Comparison of ENCODE assay signal across 20 cellular contexts in the genomic region with DNA sequence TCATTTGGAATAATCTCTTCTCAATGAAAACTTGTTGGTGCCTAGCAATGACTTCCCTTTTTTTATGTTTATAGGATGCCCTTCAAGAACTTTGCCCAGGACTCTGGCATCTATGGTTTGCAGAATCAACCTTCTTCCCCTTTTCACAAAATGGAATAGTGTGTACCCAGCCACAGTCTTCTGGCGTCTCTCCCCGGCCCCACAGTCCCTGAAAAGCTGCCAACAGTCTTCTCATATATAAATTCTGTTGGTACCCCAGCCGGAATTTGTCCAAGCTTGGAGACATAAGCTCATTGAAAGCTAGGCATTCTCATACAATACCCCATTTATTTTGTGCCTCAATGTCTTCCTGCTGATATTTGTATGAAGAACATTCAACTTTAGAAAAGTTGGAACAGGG. TPM values are rescaled to one million over a fixed set of nuclear protein-coding genes. Genes with fewer than 3 reads are reported as not detected.
DNase-seq lines count a peak whose midpoint lies in the region; ATAC-seq and TF ChIP-seq lines count a peak whose summit lies in the region.
"Had no signal": no experiment of that assay in that cellular context is flagged by ENCODE, and none has a peak within 500 bp of the region (broad histone marks: within the 10 kb centered on the region; RNA-seq: fewer than 3 reads in every experiment).

No MANE protein-coding gene starts in this region.

- H3K4me1 ChIP-seq in OCI-LY7 (ENCODE audit: insufficient read depth, low read length, poor library complexity, severe bottlenecking) = peaks cover 37% of the 10 kb centered on the region
- H3K4me1 ChIP-seq in CD4-positive, alpha-beta memory T cell (ENCODE audit: insufficient read depth, low read length) = peaks cover 46% of the 10 kb centered on the region

- POLR2A ChIA-PET in naive thymus-derived CD8-positive, alpha-beta T cell (lab: Charles Lee) = interaction anchor here (0.9 to 5.0 kb wide), 5 partner anchors 11 to 52 kb away, joined by 3 to 36 read pairs (median 4); a partner anchor contains a TSS
- POLR2A ChIA-PET in OCI-LY7 (lab: Charles Lee) = interaction anchor here (0.7 to 10.3 kb wide), 3 partner anchors 25 to 179 kb away, joined by 3 to 122 read pairs (median 5); a partner anchor contains a TSS
- POLR2A ChIA-PET in CD4-positive, alpha-beta memory T cell (lab: Charles Lee; ENCODE audit: partially characterized antibody) = interaction anchor here (1.0 to 5.4 kb wide), 5 partner anchors 15 to 79 kb away, joined by 3 to 48 read pairs (median 6); a partner anchor contains a TSS

- H3K27ac Mint-ChIP-seq in naive thymus-derived CD8-positive, alpha-beta T cell = peak overlapping the region in 8 of 10 donors; percentile 16 to 82 (median 55)
- H3K27ac Mint-ChIP-seq in CD4-positive, alpha-beta memory T cell = peak overlapping the region in 3 of 7 donors; percentile 32 to 74 (median 50)
- H3K27ac Mint-ChIP-seq: activated naive CD8-positive, alpha-beta T cell treated with anti-CD3 and anti-CD28 coated beads, Interleukin-2, amount 10 ng/mL, durations not matched to agents 7 days and 5 days; nephron progenitor cell; T-helper 1 cell treated with Interleukin-12 subunit alpha and Interleukin-12 subunit beta and Interleukin-4 antibody, amounts not matched to agents 30 μg/mL and 1 μg/mL, for 36 hours had no signal

- H3K27ac ChIP-seq in caudate nucleus (ENCODE audit: low read depth, low read length) = peak overlapping the region; percentile 18
- no peak overlapping the region for H3K27ac ChIP-seq in OCI-LY7 (ENCODE audit: low read depth, low read length, poor library complexity, severe bottlenecking)
- no peak overlapping the region for H3K27ac ChIP-seq in CD4-positive, alpha-beta memory T cell (ENCODE audit: low read depth, low read length)
- H3K27ac ChIP-seq: suprapubic skin had no signal

- H3K4me3 ChIP-seq in MG63 (no peak overlapping the region), OCI-LY7 (ENCODE audit: low read depth, low read length, poor library complexity, severe bottlenecking) (no peak overlapping the region)
- H3K4me3 ChIP-seq in CD4-positive, alpha-beta memory T cell (ENCODE audit: low read length in 2 of 2) = no peak overlapping the region
- H3K4me3 ChIP-seq: lung, suprapubic skin had no signal

- CTCF ChIA-PET in OCI-LY7 (lab: Charles Lee; ENCODE audit: unreplicated experiment) = interaction anchor here (0.8 kb wide), 1 partner anchor 23 kb away, joined by 3 read pairs; no protein-coding TSS in a partner anchor
- CTCF ChIA-PET in CD4-positive, alpha-beta memory T cell (lab: Charles Lee; ENCODE audit: partially characterized antibody) = interaction anchor here (0.6 to 6.8 kb wide), 8 partner anchors 17 to 350 kb away, joined by 3 to 62 read pairs (median 6); a partner anchor contains a TSS

- no peak for ATAC-seq in naive thymus-derived CD8-positive, alpha-beta T cell
- ATAC-seq: Panc1 had no signal

- H3K9me3 Mint-ChIP-seq in naive thymus-derived CD8-positive, alpha-beta T cell = no peaks in the 10 kb centered on the region
- H3K9me3 Mint-ChIP-seq in CD4-positive, alpha-beta memory T cell = no peaks in the 10 kb centered on the region
- H3K9me3 Mint-ChIP-seq: activated naive CD8-positive, alpha-beta T cell treated with anti-CD3 and anti-CD28 coated beads, Interleukin-2, amount 10 ng/mL, durations not matched to agents 7 days and 5 days; nephron progenitor cell; T-helper 1 cell treated with Interleukin-12 subunit alpha and Interleukin-12 subunit beta and Interleukin-4 antibody, amounts not matched to agents 30 μg/mL and 1 μg/mL, for 36 hours had no signal

- no peak overlapping the region for H2AFZ ChIP-seq in OCI-LY7 (ENCODE audit: low read length)

- peak; percentile 76 for DNase-seq in GDM1 (lab: John Stamatoyannopoulos, UW)
- DNase-seq in NOMO-1 treated with dmso at 0.1 percent for 144 hours (lab: John Stamatoyannopoulos, UW; ENCODE audit: unreplicated experiment) = peak; percentile 65
- DNase-seq in caudate nucleus (lab: John Stamatoyannopoulos, UW) = peak in 25 of 61 donors; percentile 3 to 65 (median 20)
- no peak for DNase-seq in naive thymus-derived CD8-positive, alpha-beta T cell
- no peak for DNase-seq in kidney glomerular epithelial cell (lab: John Stamatoyannopoulos, UW)
- no peak for DNase-seq in MG63
- no peak for DNase-seq in OCI-LY7 (ENCODE audit: low spot score)
- no peak for DNase-seq in CD4-positive, alpha-beta memory T cell
- DNase-seq: activated CD4-positive, alpha-beta T cell treated with anti-CD3 and anti-CD28 coated beads for 48 hours; activated naive CD8-positive, alpha-beta T cell treated with anti-CD3 and anti-CD28 coated beads, Interleukin-2, amount 10 ng/mL, durations not matched to agents 7 days and 5 days; DMS 273 treated with DMSO at 0.1 percent for 48 hours; effector memory CD4-positive, alpha-beta T cell; NCI-H2029; NCI-H524; nephron progenitor cell; retina had no signal

- BruUV-seq in OCI-LY7 (replicated peaks; lab: Mats Ljungman, UMichigan) = no TSS peak

- H3K4me2 ChIP-seq in OCI-LY7 (ENCODE audit: low read length) = no peak overlapping the region

- H3K9me2 ChIP-seq in OCI-LY7 (ENCODE audit: insufficient read depth, low read length) = no peaks in the 10 kb centered on the region; the same call in 1 of the 2 replicates

- H4K20me1 ChIP-seq in OCI-LY7 (ENCODE audit: insufficient read depth, low read length) = no peaks in the 10 kb centered on the region

- no peaks in the 10 kb centered on the region for H3K27me3 Mint-ChIP-seq in naive thymus-derived CD8-positive, alpha-beta T cell
- no peaks in the 10 kb centered on the region for H3K27me3 Mint-ChIP-seq in CD4-positive, alpha-beta memory T cell
- H3K27me3 Mint-ChIP-seq: activated naive CD8-positive, alpha-beta T cell treated with anti-CD3 and anti-CD28 coated beads, Interleukin-2, amount 10 ng/mL, durations not matched to agents 7 days and 5 days had no signal

- peak overlapping the region in 2 of 10 donors; percentile 30 to 40 for H3K4me3 Mint-ChIP-seq in naive thymus-derived CD8-positive, alpha-beta T cell
- peak overlapping the region in 3 of 8 donors; percentile 9 to 36 (median 23) for H3K4me3 Mint-ChIP-seq in CD4-positive, alpha-beta memory T cell
- H3K4me3 Mint-ChIP-seq: activated naive CD8-positive, alpha-beta T cell treated with anti-CD3 and anti-CD28 coated beads, Interleukin-2, amount 10 ng/mL, durations not matched to agents 7 days and 5 days; nephron progenitor cell; T-helper 1 cell treated with Interleukin-12 subunit alpha and Interleukin-12 subunit beta and Interleukin-4 antibody, amounts not matched to agents 30 μg/mL and 1 μg/mL, for 36 hours had no signal

- H3K36me3 Mint-ChIP-seq in naive thymus-derived CD8-positive, alpha-beta T cell = no peaks in the 10 kb centered on the region
- no peaks in the 10 kb centered on the region for H3K36me3 Mint-ChIP-seq in CD4-positive, alpha-beta memory T cell
- H3K36me3 Mint-ChIP-seq: activated naive CD8-positive, alpha-beta T cell treated with anti-CD3 and anti-CD28 coated beads, Interleukin-2, amount 10 ng/mL, durations not matched to agents 7 days and 5 days had no signal

- H3K79me2 ChIP-seq in OCI-LY7 (ENCODE audit: insufficient read depth, low read depth, low read length) = peaks cover 11% of the 10 kb centered on the region; the same call in 1 of the 2 replicates

- no peaks in the 10 kb centered on the region for H3K36me3 ChIP-seq in MG63
- no peaks in the 10 kb centered on the region for H3K36me3 ChIP-seq in OCI-LY7 (ENCODE audit: insufficient read depth, low read length)
- no peaks in the 10 kb centered on the region for H3K36me3 ChIP-seq in CD4-positive, alpha-beta memory T cell (ENCODE audit: insufficient read depth, low read length)
- H3K36me3 ChIP-seq: suprapubic skin had no signal

- intact Hi-C loops in OCI-LY7 (cut with micrococcal nuclease; ENCODE audit: unreplicated experiment) = no loop called here
- intact Hi-C loops in CD4-positive, alpha-beta memory T cell (cut with micrococcal nuclease) = no loop called here

- peaks cover 44 to 74% (median 66%) of the 10 kb centered on the region in 4 donors for H3K4me1 Mint-ChIP-seq in naive thymus-derived CD8-positive, alpha-beta T cell
- peaks cover 35 to 73% (median 49%) of the 10 kb centered on the region in 4 donors for H3K4me1 Mint-ChIP-seq in CD4-positive, alpha-beta memory T cell

- H3K9me3 ChIP-seq in MG63 = no peaks in the 10 kb centered on the region
- H3K9me3 ChIP-seq in OCI-LY7 (ENCODE audit: low read length) = no peaks in the 10 kb centered on the region
- H3K9me3 ChIP-seq in CD4-positive, alpha-beta memory T cell (ENCODE audit: control insufficient read depth in 1 of 2, low read length in 2 of 2) = no peaks in the 10 kb centered on the region
- H3K9me3 ChIP-seq: suprapubic skin had no signal

- no peaks in the 10 kb centered on the region for H3K27me3 ChIP-seq in MG63
- H3K27me3 ChIP-seq in CD4-positive, alpha-beta memory T cell (ENCODE audit: insufficient read depth, low read length) = no peaks in the 10 kb centered on the region
- H3K27me3 ChIP-seq: suprapubic skin had no signal

- no peak for TF ChIP-seq CTCF in OCI-LY7 (conservative IDR thresholded peaks at IDR 0.05; ENCODE audit: low read length)

RNA-seq across cellular contexts. Expression of a gene that starts 26.4 kb away (rescaled TPM):
- total RNA-seq in naive thymus-derived CD8-positive, alpha-beta T cell = 10 to 100 TPM; 47.4 to 48.9 TPM
- 10 to 100 TPM; 45.5 to 63.5 (median 57.7) TPM for polyA plus RNA-seq in naive thymus-derived CD8-positive, alpha-beta T cell
- 1,027 and 1,090 TPM in 2 replicates for total RNA-seq in MG63 (2014; rRNA removed; shearing (Covaris generic); ENCODE audit: low replicate concordance)
- 272 and 356 TPM in 2 replicates for total RNA-seq in OCI-LY7 (2014; rRNA removed; shearing (Covaris generic))
- total RNA-seq in OCI-LY7 (2022) = 295 and 304 TPM in 2 replicates
- 10 to 100 TPM; 48.6 to 54.2 TPM for total RNA-seq in CD4-positive, alpha-beta memory T cell
- 10 to 100 TPM; 46.2 to 58.1 TPM for polyA plus RNA-seq in CD4-positive, alpha-beta memory T cell

RNA-seq across cellular contexts. Expression of a gene that starts 51.0 kb away (rescaled TPM):
- 10 to 100 TPM; 28.9 to 31.7 TPM for total RNA-seq in naive thymus-derived CD8-positive, alpha-beta T cell
- polyA plus RNA-seq in naive thymus-derived CD8-positive, alpha-beta T cell = 10 to 100 TPM; 14.3 to 35.0 (median 30.6) TPM
- 2.9 and 3.2 TPM in 2 replicates for total RNA-seq in MG63 (2014; rRNA removed; shearing (Covaris generic); ENCODE audit: low replicate concordance)
- 5.4 and 5.5 TPM in 2 replicates for total RNA-seq in OCI-LY7 (2014; rRNA removed; shearing (Covaris generic))
- total RNA-seq in OCI-LY7 (2022) = 6.2 and 7.8 TPM in 2 replicates
- total RNA-seq in CD4-positive, alpha-beta memory T cell = 10 to 100 TPM; 36.4 to 40.9 TPM
- polyA plus RNA-seq in CD4-positive, alpha-beta memory T cell = 10 to 100 TPM; 14.5 to 30.3 TPM

Comparison
In these comparisons a context has a peak if more than half of its experiments do, and no peak if none do; other contexts are left out.
1. DNase-seq: peak in GDM1 (single experiment) and NOMO-1 treated with dmso at 0.1 percent for 144 hours (single experiment); none in naive thymus-derived CD8-positive, alpha-beta T cell (0 of 10), kidney glomerular epithelial cell (single experiment), MG63 (single experiment), OCI-LY7 (single experiment) and CD4-positive, alpha-beta memory T cell (0 of 5).
2. RNA of a gene that starts 26.4 kb away (total RNA-seq): 1,027 to 1,090 TPM in MG63 and 272 to 356 TPM in OCI-LY7; 48.6 to 54.2 TPM in CD4-positive, alpha-beta memory T cell and 47.4 to 48.9 TPM in naive thymus-derived CD8-positive, alpha-beta T cell; every median in the first group is over 4 times any median in the second.